In genomic region chr6:81689580-81689979, GRCh38 we compare ENCODE assay signal across 23 cellular contexts.
"Had no signal": no experiment of that assay in that cellular context is flagged by ENCODE, and none has a peak within 500 bp of the region (broad histone marks: within the 10 kb centered on the region; RNA-seq: fewer than 3 reads in every experiment).

No MANE protein-coding gene starts in this region.

- H3K4me1 ChIP-seq: foreskin keratinocyte, parathyroid adenoma, prostate gland, right lobe of liver, stomach, transverse colon had no signal

- H3K27ac ChIP-seq: coronary artery, foreskin keratinocyte, hepatocyte, left ventricle myocardium inferior, parathyroid adenoma, prostate gland, right lobe of liver, stomach, thoracic aorta, transverse colon had no signal

- H3K27me3 ChIP-seq: foreskin keratinocyte, hepatocyte, right lobe of liver, stomach, transverse colon had no signal

- H3K4me3 ChIP-seq: coronary artery, hepatocyte, left ventricle myocardium inferior, lung, prostate gland, right lobe of liver, stomach, thoracic aorta, transverse colon had no signal

- H3K36me3 Mint-ChIP-seq: naive B cell had no signal

- H3K9me3 ChIP-seq: left ventricle myocardium inferior, prostate gland, right lobe of liver, stomach, thoracic aorta, transverse colon had no signal

- ATAC-seq: left cardiac atrium, right lobe of liver had no signal

- H3K9me3 Mint-ChIP-seq: endodermal cell, naive B cell, nephron progenitor cell had no signal

- DNase-seq: effector CD4-positive, alpha-beta T cell; endodermal cell; erythroblast; kidney; left cardiac atrium; left ventricle myocardium inferior; mesenchymal stem cell; midbrain; naive B cell; nephron progenitor cell; right lobe of liver; stimulated activated CD4-positive, alpha-beta T cell treated with anti-CD3 and anti-CD28 coated beads, Interleukin-4, amount 100 ng/mL, for 24 hours; stimulated activated naive CD4-positive, alpha-beta T cell; stomach; substantia nigra; transverse colon had no signal

- H3K27me3 Mint-ChIP-seq: naive B cell had no signal

- H3K27ac Mint-ChIP-seq: endodermal cell, naive B cell, nephron progenitor cell had no signal

- H3K4me3 Mint-ChIP-seq: endodermal cell, naive B cell, nephron progenitor cell had no signal

- H3K4me1 Mint-ChIP-seq: naive B cell, nephron progenitor cell had no signal
